Comparison of ENCODE assay signal across 24 cellular contexts in genomic region chr2:127593228-127594115, GRCh38. TPM values are rescaled to one million over a fixed set of nuclear protein-coding genes. Genes with fewer than 3 reads are reported as not detected.
DNase-seq lines count a peak whose midpoint lies in the region; ATAC-seq and TF ChIP-seq lines count a peak whose summit lies in the region.
"Had no signal": no experiment of that assay in that cellular context is flagged by ENCODE, and none has a peak within 500 bp of the region (broad histone marks: within the 10 kb centered on the region; RNA-seq: fewer than 3 reads in every experiment).

No MANE protein-coding gene starts in this region.

- peaks cover 4% of the 10 kb centered on the region for H3K36me3 Mint-ChIP-seq in chondrocyte (ENCODE audit: low read depth)
- H3K36me3 Mint-ChIP-seq in natural killer cell = no peaks in the 10 kb centered on the region
- H3K36me3 Mint-ChIP-seq: activated naive CD4-positive, alpha-beta T cell treated with anti-CD3 and anti-CD28 coated beads, Interleukin-2, amount 50 U/mL, for 72 hours had no signal

- H3K4me3 Mint-ChIP-seq in chondrocyte (ENCODE audit: unreplicated experiment) (no peak overlapping the region), natural killer cell (no peak overlapping the region)
- H3K4me3 Mint-ChIP-seq: HFFc6, neural crest cell had no signal

- no peak overlapping the region for H2AFZ ChIP-seq in OCI-LY7 (ENCODE audit: low read length)

- intact Hi-C loops in natural killer cell (cut with micrococcal nuclease) (no loop called here), transverse colon (cut with DNase I; ENCODE audit: low total_unique reads) (loop anchor here (5.0 kb wide), 1 partner anchor 99 kb away; no protein-coding TSS in a partner anchor), OCI-LY7 (cut with micrococcal nuclease; ENCODE audit: unreplicated experiment) (loop anchor here (5.0 to 10.0 kb wide), 2 partner anchors 109 to 271 kb away; partner anchors contain the start of gene SFT2D3)

- no peaks in the 10 kb centered on the region for H3K9me2 ChIP-seq in OCI-LY7 (ENCODE audit: insufficient read depth, low read length)

- peak; percentile 56 for DNase-seq in activated effector memory CD4-positive, alpha-beta T cell treated with anti-CD3 and anti-CD28 coated beads, Interleukin-2, amount 50 U/mL, for 16 hours
- DNase-seq in activated effector memory CD4-positive, alpha-beta T cell treated with Interleukin-2 at 50 U/mL for 16 hours = no peak
- DNase-seq in chondrocyte (ENCODE audit: low spot score) (peak; percentile 88), natural killer cell (peak; percentile 11), transverse colon (peak; percentile 5), OCI-LY7 (ENCODE audit: low spot score) (no peak), NCI-H2171 treated with DMSO at 0.1 percent for 48 hours (lab: John Stamatoyannopoulos, UW) (no peak), NCI-H1436 (lab: John Stamatoyannopoulos, UW) (no peak)
- DNase-seq: ACHN; activated T-cell treated with anti-CD3 and anti-CD28 coated beads, Interleukin-2, amount 50 U/mL, for 1 hour; HFFc6; MG63; midbrain; NCI-H82; OCI-M1; psoas muscle; stimulated activated CD4-positive, alpha-beta T cell treated with anti-CD3 and anti-CD28 coated beads, Interleukin-4, amount 100 ng/mL, for 1 hour had no signal

- in situ Hi-C loops in transverse colon (cut with MboI; ENCODE audit: low pct_ligation_motif_present in 1 of 4, low pct_unique_long_range_greater_than_20kb in 1 of 4, low sequenced_read_pairs in 3 of 4) = no loop called here

- H3K36me3 ChIP-seq in transverse colon (no peaks in the 10 kb centered on the region), OCI-LY7 (ENCODE audit: insufficient read depth, low read length) (no peaks in the 10 kb centered on the region)
- H3K36me3 ChIP-seq: MG63, SJSA1 had no signal

- H3K27me3 Mint-ChIP-seq in chondrocyte (ENCODE audit: low read depth) = no peaks in the 10 kb centered on the region
- H3K27me3 Mint-ChIP-seq in natural killer cell (ENCODE audit: low read depth in 2 of 2) = peaks cover 0 to 4% of the 10 kb centered on the region in 2 donors

- H3K9me3 ChIP-seq in transverse colon (no peaks in the 10 kb centered on the region), OCI-LY7 (ENCODE audit: low read length) (no peaks in the 10 kb centered on the region)
- H3K9me3 ChIP-seq: psoas muscle, SJSA1 had no signal

- no peak for TF ChIP-seq POLR2A in transverse colon (IDR thresholded peaks at IDR 0.05)

- H4K20me1 ChIP-seq in OCI-LY7 (ENCODE audit: insufficient read depth, low read length) = no peaks in the 10 kb centered on the region

- POLR2A ChIA-PET in OCI-LY7 (lab: Charles Lee) = no interaction called here

- BruUV-seq in OCI-LY7 (replicated peaks; lab: Mats Ljungman, UMichigan) = no TSS peak

- H3K27me3 ChIP-seq in transverse colon = no peaks in the 10 kb centered on the region
- H3K27me3 ChIP-seq: MG63, SJSA1 had no signal

- no peaks in the 10 kb centered on the region for H3K4me1 ChIP-seq in transverse colon
- no peaks in the 10 kb centered on the region for H3K4me1 ChIP-seq in OCI-LY7 (ENCODE audit: insufficient read depth, low read length, poor library complexity, severe bottlenecking)
- H3K4me1 ChIP-seq: psoas muscle had no signal

- H3K79me2 ChIP-seq in OCI-LY7 (ENCODE audit: insufficient read depth, low read depth, low read length) = no peaks in the 10 kb centered on the region

- no peak overlapping the region for H3K4me2 ChIP-seq in OCI-LY7 (ENCODE audit: low read length)

- no peak overlapping the region for H3K4me3 ChIP-seq in transverse colon
- H3K4me3 ChIP-seq in OCI-LY7 (ENCODE audit: low read depth, low read length, poor library complexity, severe bottlenecking) = no peak overlapping the region
- H3K4me3 ChIP-seq: MG63, psoas muscle, SJSA1 had no signal

- TF ChIP-seq CTCF in chondrocyte (IDR thresholded peaks at IDR 0.05) (no peak), natural killer cell (IDR thresholded peaks at IDR 0.05) (no peak), transverse colon (IDR thresholded peaks at IDR 0.05) (no peak), OCI-LY7 (conservative IDR thresholded peaks at IDR 0.05; ENCODE audit: low read length) (no peak)

- H3K27ac Mint-ChIP-seq in chondrocyte (ENCODE audit: unreplicated experiment) (no peak overlapping the region), natural killer cell (no peak overlapping the region)
- H3K27ac Mint-ChIP-seq: activated naive CD4-positive, alpha-beta T cell treated with anti-CD3 and anti-CD28 coated beads, Interleukin-2, amount 50 U/mL, for 72 hours; HFFc6 had no signal

- H3K27ac ChIP-seq in transverse colon = no peak overlapping the region
- H3K27ac ChIP-seq in OCI-LY7 (ENCODE audit: low read depth, low read length, poor library complexity, severe bottlenecking) = no peak overlapping the region
- H3K27ac ChIP-seq: C4-2B, psoas muscle, SJSA1, VCaP had no signal

- no peak for ATAC-seq in natural killer cell
- ATAC-seq: activated naive CD4-positive, alpha-beta T cell treated with anti-CD3 and anti-CD28 coated beads, Interleukin-2, amount 50 U/mL, for 72 hours had no signal

- H3K4me1 Mint-ChIP-seq in chondrocyte (ENCODE audit: low read depth) (peaks cover 9% of the 10 kb centered on the region), natural killer cell (no peaks in the 10 kb centered on the region)
- H3K4me1 Mint-ChIP-seq: neural crest cell had no signal

- CTCF ChIA-PET in OCI-LY7 (lab: Charles Lee; ENCODE audit: unreplicated experiment) = interaction anchor here (0.6 kb wide), 1 partner anchor 25 kb away, joined by 3 read pairs; no protein-coding TSS in a partner anchor

- TF ChIP-seq EP300 in transverse colon (IDR thresholded peaks at IDR 0.05; ENCODE audit: low read depth) = no peak

- peaks cover 16% of the 10 kb centered on the region for H3K9me3 Mint-ChIP-seq in chondrocyte (ENCODE audit: low read depth)
- no peaks in the 10 kb centered on the region for H3K9me3 Mint-ChIP-seq in natural killer cell
- H3K9me3 Mint-ChIP-seq: activated naive CD4-positive, alpha-beta T cell treated with anti-CD3 and anti-CD28 coated beads, Interleukin-2, amount 50 U/mL, for 72 hours; neural crest cell had no signal

- WGBS in transverse colon (ENCODE audit: low coverage in 1 of 2), 2 donors = 89% methylated on average over 25 of the region's 27 CpGs; no CpG with 5 or more reads in 1 of the 2 donors

RNA-seq across cellular contexts. Expression of gene GPR17, which starts 52.5 kb away (rescaled TPM):
- total RNA-seq in chondrocyte (not detected in 3 replicates), natural killer cell (not detected), transverse colon (under 1 TPM in 1 of 4 donors, not detected in 3; 0.14 TPM), OCI-LY7 (2022) (not detected in 2 replicates)
- 0.22 TPM in 1 of 2 replicates, not detected in the other for total RNA-seq in OCI-LY7 (2014; rRNA removed; shearing (Covaris generic))
- total RNA-seq: activated naive CD4-positive, alpha-beta T cell treated with anti-CD3 and anti-CD28 coated beads, Interleukin-2, amount 50 U/mL, for 72 hours; glomerular endothelial cell; HFFc6; SJSA1; T-helper 1 cell treated with Interleukin-12 subunit alpha and Interleukin-12 subunit beta and Interleukin-4 antibody, amounts not matched to agents 30 ng/mL and 1 ng/mL, for 36 hours had no signal

RNA-seq across cellular contexts. Expression of gene MYO7B, which starts 58.0 kb away (rescaled TPM):
- total RNA-seq in chondrocyte = 0.02 to 0.31 TPM in 2 of 3 replicates, not detected in the other
- under 1 TPM; 0.14 to 0.45 (median 0.25) TPM for total RNA-seq in natural killer cell
- 100 to 1,000 TPM; 242 to 637 (median 280) TPM for total RNA-seq in transverse colon
- not detected in 2 replicates for total RNA-seq in OCI-LY7 (2014; rRNA removed; shearing (Covaris generic))
- 3.3 and 3.7 TPM in 2 replicates for total RNA-seq in OCI-LY7 (2022)

Comparison
In these comparisons a context has a peak if more than half of its experiments do, and no peak if none do; other contexts are left out.
1. DNase-seq: peak in activated effector memory CD4-positive, alpha-beta T cell treated with anti-CD3 and anti-CD28 coated beads, Interleukin-2, amount 50 U/mL, for 16 hours (single experiment), chondrocyte (single experiment), natural killer cell (single experiment) and transverse colon (single experiment); none in activated effector memory CD4-positive, alpha-beta T cell treated with Interleukin-2 at 50 U/mL for 16 hours (single experiment), OCI-LY7 (single experiment), NCI-H2171 treated with DMSO at 0.1 percent for 48 hours (single experiment) and NCI-H1436 (single experiment).
2. RNA of gene MYO7B, which starts 58.0 kb away (total RNA-seq): 242 to 637 TPM in transverse colon; 3.3 to 3.7 TPM in OCI-LY7, 0.14 to 0.45 TPM in natural killer cell and 0.02 to 0.31 TPM in chondrocyte; every median in the first group is over 10 times any median in the second.